ENCODE assay signal across 11 cellular contexts in genomic region chr11:2767751-2768150, GRCh38.
"Had no signal": no experiment of that assay in that cellular context is flagged by ENCODE, and none has a peak within 500 bp of the region (broad histone marks: within the 10 kb centered on the region; RNA-seq: fewer than 3 reads in every experiment).

No MANE protein-coding gene starts in this region.

- ATAC-seq: effector memory CD8-positive, alpha-beta T cell; lower lobe of right lung; naive thymus-derived CD8-positive, alpha-beta T cell; stimulated activated naive CD8-positive, alpha-beta T cell treated with anti-CD3 and anti-CD28 coated beads, Interleukin-15, amount 100 ng/mL, for 72 hours had no signal

- H3K27me3 Mint-ChIP-seq: naive thymus-derived CD8-positive, alpha-beta T cell; stimulated activated naive CD8-positive, alpha-beta T cell treated with anti-CD3 and anti-CD28 coated beads, Interleukin-15, amount 100 ng/mL, for 72 hours had no signal

- H3K9me3 ChIP-seq: lower lobe of right lung, sigmoid colon, uterus had no signal

- H3K9me3 Mint-ChIP-seq: activated T-helper 1 cell treated with anti-CD3 and anti-CD28 coated beads, Interleukin-12 subunit alpha, Interleukin-12 subunit beta, Interleukin-2, Interleukin-4 antibody, amounts not matched to agents 30 ng/mL and 10 ng/mL and 1 ng/mL, durations not matched to agents 14 hours and 24 hours and 36 hours; effector memory CD8-positive, alpha-beta T cell; stimulated activated naive CD8-positive, alpha-beta T cell treated with anti-CD3 and anti-CD28 coated beads, Interleukin-15, amount 100 ng/mL, for 72 hours had no signal

- H3K36me3 ChIP-seq: lower lobe of right lung, sigmoid colon, uterus had no signal

- H3K4me3 Mint-ChIP-seq: activated T-helper 1 cell treated with anti-CD3 and anti-CD28 coated beads, Interleukin-12 subunit alpha, Interleukin-12 subunit beta, Interleukin-2, Interleukin-4 antibody, amounts not matched to agents 30 ng/mL and 10 ng/mL and 1 ng/mL, durations not matched to agents 14 hours and 24 hours and 36 hours; effector memory CD8-positive, alpha-beta T cell; stimulated activated naive CD8-positive, alpha-beta T cell treated with anti-CD3 and anti-CD28 coated beads, Interleukin-15, amount 100 ng/mL, for 72 hours had no signal

- H3K27ac Mint-ChIP-seq: activated T-helper 1 cell treated with anti-CD3 and anti-CD28 coated beads, Interleukin-12 subunit alpha, Interleukin-12 subunit beta, Interleukin-2, Interleukin-4 antibody, amounts not matched to agents 30 ng/mL and 10 ng/mL and 1 ng/mL, durations not matched to agents 14 hours and 24 hours and 36 hours; effector memory CD8-positive, alpha-beta T cell had no signal

- H3K27me3 ChIP-seq: hepatocyte, sigmoid colon, uterus had no signal

- H2AFZ ChIP-seq: hepatocyte had no signal

- H3K27ac ChIP-seq: hepatocyte, lower lobe of right lung, sigmoid colon, uterus had no signal

- H3K4me2 ChIP-seq: hepatocyte had no signal

- DNase-seq: activated naive CD4-positive, alpha-beta T cell treated with Interleukin-2 at 50 U/mL for 16 hours; caudate nucleus; effector memory CD8-positive, alpha-beta T cell; lower lobe of right lung; sigmoid colon; stimulated activated CD4-positive, alpha-beta T cell treated with anti-CD3 and anti-CD28 coated beads, Interleukin-12 subunit alpha, Interleukin-12 subunit beta, amount 100 ng/mL, for 4 hours; stimulated activated naive CD8-positive, alpha-beta T cell treated with anti-CD3 and anti-CD28 coated beads, Interleukin-15, amount 100 ng/mL, for 72 hours; uterus had no signal

- H3K4me1 ChIP-seq: lower lobe of right lung, sigmoid colon, uterus had no signal

- H3K4me3 ChIP-seq: hepatocyte, lower lobe of right lung, sigmoid colon, uterus had no signal
